8 cellular contexts compared by ENCODE assay signal in genomic region chr1:210407207-210407886, GRCh38.
DNase-seq lines count a peak whose midpoint lies in the region; ATAC-seq and TF ChIP-seq lines count a peak whose summit lies in the region.

No MANE protein-coding gene starts in this region.

- no peak overlapping the region for H3K4me3 Mint-ChIP-seq in T-cell

- H3K27ac ChIP-seq in HEK293 (ENCODE audit: extremely low read depth, low read depth, low read length), result no peak overlapping the region

- H3K9ac ChIP-seq in adipocyte (ENCODE audit: low read length), result no peak overlapping the region

- H3K4me1 ChIP-seq in HEK293 (ENCODE audit: control insufficient read depth, insufficient read depth, low read length), result peaks cover 4% of the 10 kb centered on the region; the same call in 1 of the 2 replicates
- H3K4me1 ChIP-seq in adipocyte (ENCODE audit: control insufficient read depth, insufficient read depth, low read length), result no peaks in the 10 kb centered on the region

- H3K36me3 Mint-ChIP-seq in T-cell, result peaks cover 7% of the 10 kb centered on the region

- ATAC-seq in T-cell (replicated peaks in 1 of 4) (peak; percentile 52 to 70 (median 62)), HG03457 (IDR thresholded peaks at IDR 0.05; ENCODE audit: unreplicated experiment) (no peak)

- TF ChIP-seq CTCF in GM06990 (IDR thresholded peaks at IDR 0.05; ENCODE audit: insufficient read depth, low read length, poor library complexity, severe bottlenecking) (peak; percentile 96), HEK293 (tag by site-specific recombination; IDR thresholded peaks at IDR 0.05) (peak; percentile 81)

- H3K9me3 Mint-ChIP-seq in T-cell, result no peaks in the 10 kb centered on the region

- CTCF ChIA-PET in HEK293 (lab: Yijun Ruan, JAX) (interaction anchor here (0.6 to 6.5 kb wide), 34 partner anchors 8 to 1105 kb away, joined by 3 to 94 read pairs (median 4); partner anchors contain the start of gene KCNH1), T-cell (lab: Charles Lee) (interaction anchor here (0.6 to 1.1 kb wide), 4 partner anchors 12 to 786 kb away, joined by 3 to 6 read pairs (median 4); no protein-coding TSS in a partner anchor)

- H3K27ac Mint-ChIP-seq in T-cell, result no peak overlapping the region

- POLR2A ChIA-PET in HEK293 (lab: Yijun Ruan, JAX), result no interaction called here
- POLR2A ChIA-PET in T-cell (lab: Charles Lee), result no interaction called here

- H3K4me3 ChIP-seq in GM06990 (replicated peaks; ENCODE audit: low read depth, low read length) (no peak overlapping the region), HEK293 (ENCODE audit: low read depth, low read length) (no peak overlapping the region), adipocyte (ENCODE audit: low read length) (no peak overlapping the region)

- H3K36me3 ChIP-seq in GM06990 (ENCODE audit: control insufficient read depth, insufficient read depth, low read length), result no peaks in the 10 kb centered on the region
- peaks cover 0 to 10% of the 10 kb centered on the region in 2 experiments; a peak in 2 of 3 replicates for H3K36me3 ChIP-seq in HEK293 (ENCODE audit: control insufficient read depth in 2 of 2, insufficient read depth in 1 of 2, low read length in 2 of 2)
- no peaks in the 10 kb centered on the region for H3K36me3 ChIP-seq in adipocyte (ENCODE audit: control insufficient read depth, insufficient read depth, low read length, severe bottlenecking)

- no peaks in the 10 kb centered on the region for H3K27me3 ChIP-seq in GM06990 (replicated peaks; ENCODE audit: control insufficient read depth, insufficient read depth, low read length)
- H3K27me3 ChIP-seq in adipocyte (replicated peaks; ENCODE audit: control insufficient read depth, insufficient read depth, low read length), result peaks cover 6% of the 10 kb centered on the region

- DNase-seq in GM06990 (ENCODE audit: extremely low read depth, insufficient read length), result no peak
- peak; percentile 70 for DNase-seq in NCI-H1092 (lab: John Stamatoyannopoulos, UW)
- peak; percentile 17 to 79 (median 60) for DNase-seq in T-cell
- DNase-seq in adipocyte (ENCODE audit: low read depth), result peak; percentile 88
- DNase-seq in hepatic stellate cell (ENCODE audit: low spot score), result peak; percentile 61
- peak; percentile 60 to 75 for DNase-seq in stimulated activated CD4-positive, alpha-beta T cell treated with anti-CD3 and anti-CD28 coated beads, Interleukin-12 subunit alpha, Interleukin-12 subunit beta, amount 100 ng/mL, for 24 hours (ENCODE audit: low read depth in 2 of 2)

- peaks cover 0 to 5% (median 0%) of the 10 kb centered on the region in 3 donors for H3K4me1 Mint-ChIP-seq in T-cell

- no peaks in the 10 kb centered on the region for H3K27me3 Mint-ChIP-seq in T-cell

- H3K9me3 ChIP-seq in HEK293 (ENCODE audit: control insufficient read depth, insufficient read depth, low read depth, low read length) (no peaks in the 10 kb centered on the region), adipocyte (ENCODE audit: control insufficient read depth, low read length) (no peaks in the 10 kb centered on the region)

TF ChIP-seq in HEK293, 187 proteins besides CTCF, POLR2A, EP300 and RAD21 (continues in another document):
- TF ChIP-seq ZNF391 (tag by site-specific recombination; IDR thresholded peaks at IDR 0.05; ENCODE audit: borderline replicate concordance, low read depth) (no peak), ZNF561 (tag by site-specific recombination; IDR thresholded peaks at IDR 0.05; ENCODE audit: borderline replicate concordance) (0 out of 2 replicates have a peak, but pooled peaks have one; percentile 35), INSM2 (tag by site-specific recombination; IDR thresholded peaks at IDR 0.05) (no peak), ZBTB6 (tag by site-specific recombination; IDR thresholded peaks at IDR 0.05) (no peak), ZBTB17 (tag by site-specific recombination; IDR thresholded peaks at IDR 0.05) (0 out of 2 replicates have a peak, but pooled peaks have one; percentile 29), ZBTB21 (tag by site-specific recombination; IDR thresholded peaks at IDR 0.05) (no peak), ZNF266 (tag by site-specific recombination; IDR thresholded peaks at IDR 0.05; ENCODE audit: low read depth) (no peak), HIC1 (tag by site-specific recombination; IDR thresholded peaks at IDR 0.05) (no peak), ZNF692 (tag by site-specific recombination; IDR thresholded peaks at IDR 0.05) (no peak), ZIC2 (tag by site-specific recombination; IDR thresholded peaks at IDR 0.05) (peak; percentile 42), ZBTB11 (tag by site-specific recombination; conservative IDR thresholded peaks at IDR 0.05; ENCODE audit: low read depth) (no peak)
